10 cellular contexts compared by ENCODE assay signal in genomic region chr5:102294996-102295395, GRCh38. TPM values are rescaled to one million over a fixed set of nuclear protein-coding genes. Genes with fewer than 3 reads are reported as not detected.
DNase-seq lines count a peak whose midpoint lies in the region; ATAC-seq, FAIRE-seq and TF ChIP-seq lines count a peak whose summit lies in the region.
"Had no signal": no experiment of that assay in that cellular context is flagged by ENCODE, and none has a peak within 500 bp of the region (broad histone marks: within the 10 kb centered on the region; RNA-seq: fewer than 3 reads in every experiment).

No MANE protein-coding gene starts in this region.

- no peak for TF ChIP-seq EP300 in tibial nerve (IDR thresholded peaks at IDR 0.05)

- no peaks in the 10 kb centered on the region for H3K27me3 ChIP-seq in liver (ENCODE audit: control insufficient read depth in 4 of 4, insufficient read depth in 4 of 4, low read length in 3 of 4)
- peaks cover 0 to 8% of the 10 kb centered on the region in 2 donors for H3K27me3 ChIP-seq in tibial nerve

- TF ChIP-seq CTCF in liver (IDR thresholded peaks at IDR 0.05; ENCODE audit: low read depth, low read length, missing input control): no peak
- no peak for TF ChIP-seq CTCF in tibial nerve (IDR thresholded peaks at IDR 0.05)

- ATAC-seq in activated CD8-positive, alpha-beta T cell treated with anti-CD3 and anti-CD28 coated beads, Interleukin-2, amount 10 ng/mL, durations not matched to agents 7 days and 5 days: no peak

- H3K9ac ChIP-seq in liver (ENCODE audit: low read depth in 1 of 2, low read length in 2 of 2): peak overlapping the region in 1 of 2 donors; percentile 22

- H3K9me3 ChIP-seq in liver (ENCODE audit: control insufficient read depth in 4 of 4, low read length in 3 of 4) (no peaks in the 10 kb centered on the region), tibial nerve (no peaks in the 10 kb centered on the region)

- H3K4me1 ChIP-seq in liver (ENCODE audit: control insufficient read depth in 4 of 4, insufficient read depth in 4 of 4, low read length in 3 of 4): peaks cover 6 to 21% (median 17%) of the 10 kb centered on the region in 4 donors
- H3K4me1 ChIP-seq in tibial nerve: peaks cover 0 to 17% (median 7%) of the 10 kb centered on the region in 4 donors

- peak; percentile 70 for FAIRE-seq in GM12891 (lab: Jason Lieb, UNC)

- peaks cover 9% of the 10 kb centered on the region for H3K27me3 Mint-ChIP-seq in activated CD8-positive, alpha-beta T cell treated with anti-CD3 and anti-CD28 coated beads, Interleukin-2, amount 10 ng/mL, durations not matched to agents 7 days and 5 days (ENCODE audit: low read depth)

- CTCF ChIA-PET in activated CD8-positive, alpha-beta T cell treated with anti-CD3 and anti-CD28 coated beads, Interleukin-2, amount 10 ng/mL, durations not matched to agents 7 days and 5 days (lab: Charles Lee): interaction anchor here (0.8 to 2.0 kb wide), 2 partner anchors 10 to 18 kb away, joined by 5 to 8 read pairs; no protein-coding TSS in a partner anchor

- H3K36me3 ChIP-seq in liver (ENCODE audit: control insufficient read depth in 4 of 4, insufficient read depth in 3 of 4, low read depth in 1 of 4, low read length in 3 of 4) (no peaks in the 10 kb centered on the region), tibial nerve (no peaks in the 10 kb centered on the region)

- no peaks in the 10 kb centered on the region for H3K9me3 Mint-ChIP-seq in activated CD8-positive, alpha-beta T cell treated with anti-CD3 and anti-CD28 coated beads, Interleukin-2, amount 10 ng/mL, durations not matched to agents 7 days and 5 days (ENCODE audit: insufficient read depth)

- H3K4me3 ChIP-seq in liver (ENCODE audit: low read depth in 1 of 3, low read length in 3 of 3): peak overlapping the region in 2 of 3 donors; percentile 60 to 95
- no peak overlapping the region for H3K4me3 ChIP-seq in tibial nerve

- POLR2A ChIA-PET in activated CD8-positive, alpha-beta T cell treated with anti-CD3 and anti-CD28 coated beads, Interleukin-2, amount 10 ng/mL, durations not matched to agents 7 days and 5 days (lab: Charles Lee): no interaction called here

- H3K4me1 Mint-ChIP-seq in activated CD8-positive, alpha-beta T cell treated with anti-CD3 and anti-CD28 coated beads, Interleukin-2, amount 10 ng/mL, durations not matched to agents 7 days and 5 days (ENCODE audit: low read depth): peaks cover 25% of the 10 kb centered on the region

- TF ChIP-seq POLR2A in GM12891 (IDR thresholded peaks at IDR 0.05; ENCODE audit: low read depth, low read length) (no peak), tibial nerve (IDR thresholded peaks at IDR 0.05) (no peak)

- H3K36me3 Mint-ChIP-seq in activated CD8-positive, alpha-beta T cell treated with anti-CD3 and anti-CD28 coated beads, Interleukin-2, amount 10 ng/mL, durations not matched to agents 7 days and 5 days (ENCODE audit: low read depth): no peaks in the 10 kb centered on the region

- 26% methylated on average over 3 of the region's 3 CpGs for WGBS in liver
- 43 to 44% methylated on average over 3 of the region's 3 CpGs for WGBS in tibial nerve, 2 donors

- H3K27ac Mint-ChIP-seq in activated CD8-positive, alpha-beta T cell treated with anti-CD3 and anti-CD28 coated beads, Interleukin-2, amount 10 ng/mL, durations not matched to agents 7 days and 5 days: no peak overlapping the region

- no peak for TF ChIP-seq RAD21 in liver (IDR thresholded peaks at IDR 0.05)

- H3K4me3 Mint-ChIP-seq in activated CD8-positive, alpha-beta T cell treated with anti-CD3 and anti-CD28 coated beads, Interleukin-2, amount 10 ng/mL, durations not matched to agents 7 days and 5 days: peak overlapping the region; percentile 83

- H3K27ac ChIP-seq in liver (ENCODE audit: low read depth in 1 of 2, low read length in 2 of 2): no peak overlapping the region
- no peak overlapping the region for H3K27ac ChIP-seq in tibial nerve

- intact Hi-C loops in head of caudate nucleus (cut with DNase I): no loop called here

- DNase-seq in AML-193 (lab: John Stamatoyannopoulos, UW) (peak; percentile 24 to 49), GM12891 (ENCODE audit: insufficient read length, low spot score) (no peak), tibial nerve (ENCODE audit: low spot score in 2 of 2) (no peak), head of caudate nucleus (no peak), NCI-H2227 treated with DMSO at 0.1 percent for 48 hours (lab: John Stamatoyannopoulos, UW) (no peak), glomerular visceral epithelial cell (ENCODE audit: extremely low spot score) (no peak)
- DNase-seq in activated CD8-positive, alpha-beta T cell treated with anti-CD3 and anti-CD28 coated beads, Interleukin-2, amount 10 ng/mL, durations not matched to agents 7 days and 5 days: no peak
- DNase-seq: DND-41, NCI-H510A had no signal

TF ChIP-seq in GM12891, 5 proteins besides CTCF, POLR2A, EP300 and RAD21:
- TF ChIP-seq POLR2AphosphoS5 (IDR thresholded peaks at IDR 0.05; ENCODE audit: low read depth, low read length) (no peak), POU2F2 (IDR thresholded peaks at IDR 0.05; ENCODE audit: low read depth, low read length) (no peak), TAF1 (IDR thresholded peaks at IDR 0.05; ENCODE audit: low read depth, low read length) (no peak), PAX5 (IDR thresholded peaks at IDR 0.05; ENCODE audit: insufficient read depth, low read length, severe bottlenecking) (no peak), SPI1 (IDR thresholded peaks at IDR 0.05; ENCODE audit: low read depth, low read length) (no peak)

TF ChIP-seq in liver, 16 proteins besides CTCF, POLR2A, EP300 and RAD21:
- TF ChIP-seq TAF1 (conservative IDR thresholded peaks at IDR 0.05): no peak

RNA-seq across cellular contexts. Expression of gene SLCO4C1, which starts 1.1 kb away (rescaled TPM):
- polyA plus RNA-seq in GM12891 (2012; ENCODE audit: low read depth, missing spikeins): 0.24 TPM
- total RNA-seq in activated CD8-positive, alpha-beta T cell treated with anti-CD3 and anti-CD28 coated beads, Interleukin-2, amount 10 ng/mL, durations not matched to agents 7 days and 5 days: under 1 TPM; 0.74 to 0.76 TPM
- 10 to 100 TPM in 1 of 2 donors, 1 to 10 TPM in 1; 4.3 to 29.4 TPM for total RNA-seq in liver
- polyA plus RNA-seq in liver: 1 to 10 TPM; 2.0 to 2.3 TPM
- total RNA-seq in tibial nerve: not detected

Comparison
In these comparisons a context has a peak if more than half of its experiments do, and no peak if none do; other contexts are left out.
1. DNase-seq: peak in AML-193 (2 of 2); none in GM12891 (single experiment), activated CD8-positive, alpha-beta T cell treated with anti-CD3 and anti-CD28 coated beads, Interleukin-2, amount 10 ng/mL, durations not matched to agents 7 days and 5 days (single experiment), tibial nerve (0 of 2), head of caudate nucleus (0 of 42), NCI-H2227 treated with DMSO at 0.1 percent for 48 hours (single experiment) and glomerular visceral epithelial cell (single experiment).
2. H3K4me3 ChIP-seq: peak in liver (2 of 3); none in tibial nerve (0 of 4).